In genomic region chrX:8639949-8640348, GRCh38 we compare ENCODE assay signal across 18 cellular contexts.
"Had no signal": no experiment of that assay in that cellular context is flagged by ENCODE, and none has a peak within 500 bp of the region (broad histone marks: within the 10 kb centered on the region; RNA-seq: fewer than 3 reads in every experiment).

No MANE protein-coding gene starts in this region.

- H3K4me3 Mint-ChIP-seq: natural killer cell treated with Interleukin-12 subunit alpha and Interleukin-12 subunit beta and Interleukin-15 and Interleukin-18, amount 100 ng/mL, for 72 hours; T-helper 2 cell treated with Interferon-gamma antibody and Interleukin-4, amounts not matched to agents 5 μg/mL and 100 μg/mL, for 36 hours had no signal

- H3K27me3 ChIP-seq: gastrocnemius medialis, heart left ventricle, right lobe of liver had no signal

- H3K4me3 ChIP-seq: gastrocnemius medialis, heart left ventricle, left ventricle myocardium inferior, prostate gland, right lobe of liver, smooth muscle cell had no signal

- DNase-seq: activated naive CD4-positive, alpha-beta T cell; activated T-cell treated with anti-CD3 and anti-CD28 coated beads for 4 hours; anterior cingulate cortex; cerebellar nuclear complex; gastrocnemius medialis; heart left ventricle; left ventricle myocardium inferior; right lobe of liver; stimulated activated CD4-positive, alpha-beta T cell treated with anti-CD3 and anti-CD28 coated beads, Interleukin-4, amount 100 ng/mL, for 4 hours; stimulated activated CD8-positive, alpha-beta memory T cell treated with anti-CD3 and anti-CD28 coated beads, Interleukin-4, amount 100 ng/mL, for 48 hours; stimulated activated naive CD8-positive, alpha-beta T cell treated with anti-CD3 and anti-CD28 coated beads, Interleukin-15, Interleukin-2, amounts not matched to agents 100 U/mL and 50 U/mL, for 24 hours; SW 1271; trophoblast cell had no signal

- H3K4me2 ChIP-seq: smooth muscle cell had no signal

- H3K9me3 ChIP-seq: gastrocnemius medialis, heart left ventricle, left ventricle myocardium inferior, prostate gland, right lobe of liver had no signal

- ATAC-seq: activated CD4-positive, CD25-positive, alpha-beta regulatory T cell treated with anti-CD3 and anti-CD28 coated beads, Interleukin-2, amount 50 U/mL, for 24 hours; gastrocnemius medialis; heart left ventricle; natural killer cell treated with Interleukin-12 subunit alpha and Interleukin-12 subunit beta and Interleukin-15 and Interleukin-18, amount 100 ng/mL, for 72 hours; right lobe of liver; stimulated activated naive CD8-positive, alpha-beta T cell treated with anti-CD3 and anti-CD28 coated beads, Interleukin-15, Interleukin-2, amounts not matched to agents 100 U/mL and 50 U/mL, for 24 hours had no signal

- H3K27ac Mint-ChIP-seq: natural killer cell treated with Interleukin-12 subunit alpha and Interleukin-12 subunit beta and Interleukin-15 and Interleukin-18, amount 100 ng/mL, for 72 hours; T-helper 2 cell treated with Interferon-gamma antibody and Interleukin-4, amounts not matched to agents 5 μg/mL and 100 μg/mL, for 36 hours had no signal

- H3K27ac ChIP-seq: gastrocnemius medialis, heart left ventricle, left ventricle myocardium inferior, prostate gland, right lobe of liver had no signal

- H3K4me1 ChIP-seq: gastrocnemius medialis, heart left ventricle, left ventricle myocardium inferior, prostate gland, right lobe of liver had no signal

- H3K36me3 ChIP-seq: gastrocnemius medialis, heart left ventricle, left ventricle myocardium inferior, prostate gland, right lobe of liver had no signal

- H3K9me3 Mint-ChIP-seq: T-helper 2 cell treated with Interferon-gamma antibody and Interleukin-4, amounts not matched to agents 5 μg/mL and 100 μg/mL, for 36 hours had no signal

- H3K27me3 Mint-ChIP-seq: natural killer cell treated with Interleukin-12 subunit alpha and Interleukin-12 subunit beta and Interleukin-15 and Interleukin-18, amount 100 ng/mL, for 72 hours had no signal

- H3K36me3 Mint-ChIP-seq: natural killer cell treated with Interleukin-12 subunit alpha and Interleukin-12 subunit beta and Interleukin-15 and Interleukin-18, amount 100 ng/mL, for 72 hours had no signal
